Comparison of ENCODE assay signal across 8 cellular contexts in genomic region chr2:100819365-100820345, GRCh38. TPM values are rescaled to one million over a fixed set of nuclear protein-coding genes. Genes with fewer than 3 reads are reported as not detected.
DNase-seq lines count a peak whose midpoint lies in the region; ATAC-seq and TF ChIP-seq lines count a peak whose summit lies in the region.

Gene NPAS2, plus strand, starts transcription at chr2:100820139. Its CDS starts 84,616 bp downstream, at chr2:100904755.

- H3K27ac ChIP-seq in IMR-90 (ENCODE audit: insufficient read depth, low read length) (peak within 1 kb of the TSS; percentile 62), heart left ventricle (peak within 1 kb of the TSS; percentile 84 to 100 (median 92)), OCI-LY7 (ENCODE audit: low read depth, low read length, poor library complexity, severe bottlenecking) (no peak within 1 kb of the TSS)

- H3K9me1 ChIP-seq in IMR-90 (ENCODE audit: insufficient read depth, low read length): no peaks in the 10 kb centered on the region; the same call in 1 of the 2 replicates

- intact Hi-C loops in IMR-90 (cut with micrococcal nuclease): loop anchor here (1.0 to 5.0 kb wide), 5 partner anchors 77 to 209 kb away; no protein-coding TSS in a partner anchor
- intact Hi-C loops in heart left ventricle (cut with DNase I): loop anchor here in 9 of 10 donors (2.0 to 10.0 kb wide), 20 partner anchors 37 to 207 kb away; no protein-coding TSS in a partner anchor
- intact Hi-C loops in posterior vena cava (cut with DNase I): loop anchor here (5.0 to 10.0 kb wide), 5 partner anchors 52 to 163 kb away; no protein-coding TSS in a partner anchor
- intact Hi-C loops in OCI-LY7 (cut with micrococcal nuclease; ENCODE audit: unreplicated experiment): no loop called here

- no peaks in the 10 kb centered on the region; the same call in 1 of the 2 replicates for H3K36me3 ChIP-seq in BJ (ENCODE audit: control insufficient read depth, insufficient read depth, low read length)
- H3K36me3 ChIP-seq in IMR-90 (ENCODE audit: control insufficient read depth, insufficient read depth, low read length): no peaks in the 10 kb centered on the region
- no peaks in the 10 kb centered on the region for H3K36me3 ChIP-seq in heart left ventricle
- no peaks in the 10 kb centered on the region for H3K36me3 ChIP-seq in OCI-LY7 (ENCODE audit: insufficient read depth, low read length)

- H2AFZ ChIP-seq in IMR-90 (replicated peaks; ENCODE audit: low read length, poor library complexity) (peak within 1 kb of the TSS; percentile 86), OCI-LY7 (ENCODE audit: low read length) (no peak within 1 kb of the TSS)

- TF ChIP-seq CTCF in BJ (IDR thresholded peaks at IDR 0.05; ENCODE audit: insufficient read depth, low read depth, low read length): no peak
- TF ChIP-seq CTCF in IMR-90 (conservative IDR thresholded peaks at IDR 0.05; ENCODE audit: low read depth, low read length): no peak
- no peak for TF ChIP-seq CTCF in heart left ventricle (IDR thresholded peaks at IDR 0.05)
- no peak for TF ChIP-seq CTCF in OCI-LY7 (conservative IDR thresholded peaks at IDR 0.05; ENCODE audit: low read length)

- peak within 1 kb of the TSS; percentile 77 for H3K14ac ChIP-seq in IMR-90 (replicated peaks; ENCODE audit: low read depth, low read length)

- no peak within 1 kb of the TSS for H4K5ac ChIP-seq in IMR-90 (ENCODE audit: low read depth, low read length)

- CTCF ChIA-PET in BJ (lab: Yijun Ruan, JAX) (interaction anchor here (0.6 to 2.2 kb wide), 4 partner anchors 18 to 89 kb away, joined by 3 to 6 read pairs (median 4); no protein-coding TSS in a partner anchor), IMR-90 (lab: Yijun Ruan, JAX) (interaction anchor here (0.6 to 0.8 kb wide), 2 partner anchors 38 to 62 kb away, joined by 3 to 4 read pairs; no protein-coding TSS in a partner anchor), OCI-LY7 (lab: Charles Lee; ENCODE audit: unreplicated experiment) (no interaction called here)

- dilution Hi-C loops in IMR-90 (cut with HindIII; ENCODE audit: low sequenced_read_pairs, unreplicated experiment): no loop called here

- DNase-seq in BJ (ENCODE audit: low read depth): no peak
- DNase-seq in IMR-90: peak; percentile 46
- DNase-seq in activated naive CD8-positive, alpha-beta T cell treated with anti-CD3 and anti-CD28 coated beads for 36 hours: peak; percentile 37
- peak; percentile 56 to 72 (median 60) for DNase-seq in heart left ventricle
- no peak for DNase-seq in posterior vena cava (ENCODE audit: low spot score)
- no peak for DNase-seq in OCI-LY7 (ENCODE audit: low spot score)

- H3K27ac Mint-ChIP-seq in activated naive CD8-positive, alpha-beta T cell treated with anti-CD3 and anti-CD28 coated beads for 36 hours: peak within 1 kb of the TSS; percentile 57

- no TSS peak for BruUV-seq in IMR-90 (replicated peaks; lab: Mats Ljungman, UMichigan)
- BruUV-seq in OCI-LY7 (replicated peaks; lab: Mats Ljungman, UMichigan): no TSS peak

- TF ChIP-seq RAD21 in IMR-90 (IDR thresholded peaks at IDR 0.05; ENCODE audit: low read length): no peak

- H2BK120ac ChIP-seq in IMR-90 (ENCODE audit: low read depth, low read length): peak within 1 kb of the TSS; percentile 65; the same call in 1 of the 2 replicates

- no peaks in the 10 kb centered on the region for H3K9me2 ChIP-seq in OCI-LY7 (ENCODE audit: insufficient read depth, low read length)

- no peaks in the 10 kb centered on the region for H3K79me2 ChIP-seq in OCI-LY7 (ENCODE audit: insufficient read depth, low read depth, low read length)

- peak within 1 kb of the TSS; percentile 55; the same call in 1 of the 2 replicates for H3K18ac ChIP-seq in IMR-90 (ENCODE audit: low read depth, low read length)

- peak within 1 kb of the TSS; percentile 73 for H2AK5ac ChIP-seq in IMR-90 (ENCODE audit: low read depth, low read length)

- H3K27me3 ChIP-seq in BJ (ENCODE audit: control insufficient read depth, insufficient read depth, low read length) (no peaks in the 10 kb centered on the region), IMR-90 (ENCODE audit: control insufficient read depth, insufficient read depth, low read length) (no peaks in the 10 kb centered on the region), heart left ventricle (peaks cover 0 to 33% (median 0%) of the 10 kb centered on the region in 9 donors)

- H2BK5ac ChIP-seq in IMR-90 (ENCODE audit: low read depth, low read length, poor library complexity, severe bottlenecking): peak within 1 kb of the TSS; percentile 51

- no peaks in the 10 kb centered on the region for H3K9me3 ChIP-seq in IMR-90 (ENCODE audit: control insufficient read depth, insufficient read depth, low read length)
- no peaks in the 10 kb centered on the region for H3K9me3 ChIP-seq in heart left ventricle
- H3K9me3 ChIP-seq in OCI-LY7 (ENCODE audit: low read length): no peaks in the 10 kb centered on the region

- peak within 1 kb of the TSS; percentile 74 for H3K4me3 Mint-ChIP-seq in activated naive CD8-positive, alpha-beta T cell treated with anti-CD3 and anti-CD28 coated beads for 36 hours

- in situ Hi-C loops in IMR-90 (cut with MboI; ENCODE audit: low sequenced_read_pairs): loop anchor here (5.0 to 25.0 kb wide), 2 partner anchors 153 to 207 kb away; no protein-coding TSS in a partner anchor

- peak within 1 kb of the TSS; percentile 40; the same call in 1 of the 2 replicates for H3K56ac ChIP-seq in IMR-90 (ENCODE audit: extremely low read depth, insufficient read depth, low read length)

- peak within 1 kb of the TSS; percentile 82 for H3K9ac ChIP-seq in IMR-90 (ENCODE audit: low read depth, low read length)

- peak within 1 kb of the TSS in 1 of 2 experiments; percentile 74; a peak in 1 of 4 replicates for H4K8ac ChIP-seq in IMR-90 (ENCODE audit: low read depth in 2 of 2, low read length in 2 of 2)

- H3K9me3 Mint-ChIP-seq in activated naive CD8-positive, alpha-beta T cell treated with anti-CD3 and anti-CD28 coated beads for 36 hours: no peaks in the 10 kb centered on the region

- TF ChIP-seq POLR2A in IMR-90 (IDR thresholded peaks at IDR 0.05; ENCODE audit: low read depth, low read length) (no peak), heart left ventricle (IDR thresholded peaks at IDR 0.05) (no peak)

- H2BK15ac ChIP-seq in IMR-90 (ENCODE audit: low read depth, low read length): no peak within 1 kb of the TSS

- H4K20me1 ChIP-seq in IMR-90 (ENCODE audit: insufficient read depth, low read length): peaks cover under 1% of the 10 kb centered on the region; the same call in 1 of the 2 replicates
- no peaks in the 10 kb centered on the region for H4K20me1 ChIP-seq in OCI-LY7 (ENCODE audit: insufficient read depth, low read length)

- H3K4me1 ChIP-seq in IMR-90 (ENCODE audit: control insufficient read depth, insufficient read depth, low read length) (peaks cover 2% of the 10 kb centered on the region; the same call in 1 of the 2 replicates), heart left ventricle (peaks cover 0 to 69% (median 24%) of the 10 kb centered on the region in 12 donors), OCI-LY7 (ENCODE audit: insufficient read depth, low read length, poor library complexity, severe bottlenecking) (no peaks in the 10 kb centered on the region)

- 0% methylated on average over 41 of the region's 105 CpGs; no CpG with 5 or more reads in 1 of the 2 experiments for WGBS in IMR-90 (ENCODE audit: extremely low coverage in 2 of 2, insufficient read length in 1 of 2), 2 experiments
- 0 to 1% (median 0%) methylated on average over 32 to 105 of the region's 105 CpGs for WGBS in heart left ventricle, 4 donors

- peak within 1 kb of the TSS; percentile 41; the same call in 1 of the 2 replicates for H4K91ac ChIP-seq in IMR-90 (ENCODE audit: insufficient read depth, low read depth, low read length)

- H2BK20ac ChIP-seq in IMR-90 (ENCODE audit: low read depth, low read length): no peak within 1 kb of the TSS; the same call in 1 of the 2 replicates

- peaks cover 41% of the 10 kb centered on the region for H3K27me3 Mint-ChIP-seq in activated naive CD8-positive, alpha-beta T cell treated with anti-CD3 and anti-CD28 coated beads for 36 hours

- H3K4me2 ChIP-seq in IMR-90 (ENCODE audit: low read depth, low read length) (peak within 1 kb of the TSS; percentile 95), OCI-LY7 (ENCODE audit: low read length) (no peak within 1 kb of the TSS)

- peak within 1 kb of the TSS; percentile 57 for H3K4me3 ChIP-seq in BJ (ENCODE audit: low read depth, low read length)
- H3K4me3 ChIP-seq in IMR-90 (ENCODE audit: insufficient read depth, low read depth, low read length): peak within 1 kb of the TSS; percentile 70
- peak within 1 kb of the TSS; percentile 70 to 95 (median 79) for H3K4me3 ChIP-seq in heart left ventricle
- H3K4me3 ChIP-seq in OCI-LY7 (ENCODE audit: low read depth, low read length, poor library complexity, severe bottlenecking): no peak within 1 kb of the TSS

- H3K4ac ChIP-seq in IMR-90 (ENCODE audit: low read depth, low read length): peak within 1 kb of the TSS; percentile 76

- peaks cover 19% of the 10 kb centered on the region for H3K4me1 Mint-ChIP-seq in activated naive CD8-positive, alpha-beta T cell treated with anti-CD3 and anti-CD28 coated beads for 36 hours

- peak within 1 kb of the TSS; percentile 79 for H2AK9ac ChIP-seq in IMR-90 (replicated peaks; ENCODE audit: low read depth, low read length, poor library complexity)

- peak within 1 kb of the TSS; percentile 74 for H3K23ac ChIP-seq in IMR-90 (ENCODE audit: low read depth, low read length)

- POLR2A ChIA-PET in BJ (lab: Charles Lee) (no interaction called here), IMR-90 (lab: Charles Lee; ENCODE audit: unreplicated experiment) (interaction anchor here (0.6 to 1.6 kb wide), 2 partner anchors 77 to 85 kb away, joined by 4 to 7 read pairs; no protein-coding TSS in a partner anchor), OCI-LY7 (lab: Charles Lee) (no interaction called here)

- H3K79me1 ChIP-seq in IMR-90 (ENCODE audit: low read depth in 1 of 2, low read length in 2 of 2): peaks cover 25 to 37% of the 10 kb centered on the region in 2 experiments

- H3K36me3 Mint-ChIP-seq in activated naive CD8-positive, alpha-beta T cell treated with anti-CD3 and anti-CD28 coated beads for 36 hours: peaks cover 2% of the 10 kb centered on the region

- ATAC-seq in IMR-90 (ENCODE audit: low read depth): peak; percentile 75
- peak in 3 of 4 donors; percentile 31 to 55 (median 55) for ATAC-seq in heart left ventricle
- ATAC-seq in GM19463 (IDR thresholded peaks at IDR 0.05; ENCODE audit: unreplicated experiment): no peak
- ATAC-seq in GM19452 (IDR thresholded peaks at IDR 0.05; ENCODE audit: unreplicated experiment): no peak

RNA-seq across cellular contexts. Expression of gene NPAS2, which starts in this region (rescaled TPM):
- polyA plus RNA-seq in BJ (2011; rRNA removed) (12.8 and 13.1 TPM in 2 replicates), IMR-90 (2012; rRNA removed) (14.8 and 16.0 TPM in 2 replicates), heart left ventricle (100 to 1,000 TPM in 1 of 2 donors, 10 to 100 TPM in 1; 28.2 to 144 TPM)
- 15.2 and 15.8 TPM in 2 replicates for polyA minus RNA-seq in BJ (2011; rRNA and poly(A)+ RNA removed)
- total RNA-seq in IMR-90 (2012; rRNA removed) (5.2 and 5.6 TPM in 2 replicates), heart left ventricle (10 to 100 TPM; 29.5 to 81.4 (median 43.3) TPM), posterior vena cava (10 to 100 TPM; 30.1 to 56.9 TPM), OCI-LY7 (2022) (not detected in 2 replicates)
- polyA plus RNA-seq in IMR-90 (2012; cell fraction: cytosol; rRNA removed): 12.8 and 30.1 TPM in 2 replicates
- 40.4 and 69.1 TPM in 2 replicates for polyA plus RNA-seq in IMR-90 (2012; cell fraction: nucleus; rRNA removed; ENCODE audit: low replicate concordance)
- total RNA-seq in activated naive CD8-positive, alpha-beta T cell treated with anti-CD3 and anti-CD28 coated beads for 36 hours: 1 to 10 TPM; 7.3 to 9.3 TPM
- not detected in 2 replicates for total RNA-seq in OCI-LY7 (2014; rRNA removed; shearing (Covaris generic))

Comparison
In these comparisons a context has a peak if more than half of its experiments do, and no peak if none do; other contexts are left out.
1. DNase-seq: peak in IMR-90 (single experiment), activated naive CD8-positive, alpha-beta T cell treated with anti-CD3 and anti-CD28 coated beads for 36 hours (single experiment) and heart left ventricle (5 of 5); none in BJ (single experiment), posterior vena cava (single experiment) and OCI-LY7 (single experiment).
2. ATAC-seq: peak in IMR-90 (single experiment) and heart left ventricle (3 of 4); none in GM19463 (single experiment) and GM19452 (single experiment).